In the genomic region with DNA sequence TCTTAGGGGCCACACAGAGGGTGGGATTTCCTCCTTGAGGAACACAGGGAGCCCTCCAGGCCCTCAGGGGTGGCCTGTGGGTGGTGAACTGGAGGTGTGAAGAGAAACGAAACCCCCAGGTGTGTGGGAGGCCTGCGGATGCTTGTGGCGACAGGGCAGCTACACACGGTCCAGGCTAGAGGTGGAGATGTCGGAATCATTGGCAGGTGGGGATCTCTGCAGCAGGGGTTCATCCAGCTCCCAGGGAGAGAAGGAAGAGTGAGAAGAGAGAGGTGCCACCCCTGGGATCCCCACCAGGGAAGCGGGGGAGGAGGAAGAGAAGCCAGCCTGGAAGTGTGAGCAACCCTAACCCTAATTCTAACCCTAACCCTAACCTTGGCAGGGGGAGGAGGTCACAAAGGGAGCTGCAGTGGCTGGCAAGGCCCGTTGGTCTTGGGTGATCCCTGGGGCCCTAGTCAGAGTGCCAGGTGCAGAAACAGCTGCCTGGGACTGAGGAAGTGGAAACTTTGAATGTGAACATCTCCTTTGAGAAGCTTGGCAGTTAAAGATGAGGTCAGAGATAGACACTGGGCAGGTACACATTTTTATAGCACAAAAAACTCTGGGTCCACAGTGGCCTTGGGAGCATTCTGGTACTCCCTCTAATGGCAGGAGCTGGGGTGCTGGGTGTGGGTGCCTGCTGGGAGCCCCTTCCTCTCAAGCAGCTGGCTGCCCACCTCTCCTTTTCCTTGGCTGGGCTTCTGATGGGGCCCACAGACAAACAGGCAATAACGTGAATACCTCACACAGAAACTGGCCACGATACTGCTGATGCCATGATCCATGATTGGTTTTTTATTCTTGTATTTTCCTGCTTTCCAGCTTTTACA, we compare ENCODE assay signal across 1 cellular context.
TF ChIP-seq lines count a peak whose summit lies in the region.

No MANE protein-coding gene starts in this region.

TF ChIP-seq in WTC11, 78 proteins besides CTCF, POLR2A, EP300 and RAD21 (continued from another document):
- TF ChIP-seq, protein P1, sequence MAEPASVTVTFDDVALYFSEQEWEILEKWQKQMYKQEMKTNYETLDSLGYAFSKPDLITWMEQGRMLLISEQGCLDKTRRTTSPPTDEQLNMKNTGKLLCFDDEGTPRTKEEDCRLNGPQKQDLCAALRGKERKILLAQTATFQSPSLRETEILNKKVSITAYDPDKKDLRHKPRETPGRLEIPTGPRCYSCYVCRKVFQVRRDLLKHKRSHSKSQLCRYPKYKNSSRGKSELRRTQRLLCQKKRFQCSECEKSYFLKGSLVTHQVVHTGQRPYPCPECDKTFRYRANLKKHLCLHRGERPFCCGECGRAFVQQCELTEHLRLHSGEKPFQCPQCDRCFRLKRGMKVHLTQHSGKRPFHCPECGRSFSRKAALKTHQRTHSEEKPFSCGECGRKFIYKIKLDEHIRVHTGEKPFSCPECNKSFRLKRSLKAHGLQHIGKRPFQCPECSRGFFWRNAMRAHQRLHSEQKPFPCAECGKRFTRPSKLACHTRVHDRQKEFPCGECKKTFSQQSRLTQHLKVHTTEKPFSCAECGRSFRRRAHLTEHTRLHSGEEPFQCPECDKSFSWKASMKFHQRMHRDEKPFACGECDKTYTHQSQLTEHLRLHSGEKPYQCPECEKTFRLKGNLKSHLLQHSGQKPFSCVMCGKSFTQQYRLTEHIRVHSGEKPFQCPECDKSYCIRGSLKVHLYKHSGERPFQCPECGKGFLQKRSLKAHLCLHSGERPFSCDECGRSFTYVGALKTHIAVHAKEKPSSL (CRISPR knock-in tag; conservative IDR thresholded peaks at IDR 0.05) = no peak
- TF ChIP-seq ELF4 (CRISPR knock-in tag; IDR thresholded peaks at IDR 0.05; ENCODE audit: low read depth) = no peak
- TF ChIP-seq, protein P2, sequence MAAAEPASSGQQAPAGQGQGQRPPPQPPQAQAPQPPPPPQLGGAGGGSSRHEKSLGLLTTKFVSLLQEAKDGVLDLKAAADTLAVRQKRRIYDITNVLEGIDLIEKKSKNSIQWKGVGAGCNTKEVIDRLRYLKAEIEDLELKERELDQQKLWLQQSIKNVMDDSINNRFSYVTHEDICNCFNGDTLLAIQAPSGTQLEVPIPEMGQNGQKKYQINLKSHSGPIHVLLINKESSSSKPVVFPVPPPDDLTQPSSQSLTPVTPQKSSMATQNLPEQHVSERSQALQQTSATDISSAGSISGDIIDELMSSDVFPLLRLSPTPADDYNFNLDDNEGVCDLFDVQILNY (CRISPR knock-in tag; IDR thresholded peaks at IDR 0.05) = no peak
- TF ChIP-seq HMGA2 (CRISPR knock-in tag; IDR thresholded peaks at IDR 0.05) = no peak
- TF ChIP-seq, protein P3, sequence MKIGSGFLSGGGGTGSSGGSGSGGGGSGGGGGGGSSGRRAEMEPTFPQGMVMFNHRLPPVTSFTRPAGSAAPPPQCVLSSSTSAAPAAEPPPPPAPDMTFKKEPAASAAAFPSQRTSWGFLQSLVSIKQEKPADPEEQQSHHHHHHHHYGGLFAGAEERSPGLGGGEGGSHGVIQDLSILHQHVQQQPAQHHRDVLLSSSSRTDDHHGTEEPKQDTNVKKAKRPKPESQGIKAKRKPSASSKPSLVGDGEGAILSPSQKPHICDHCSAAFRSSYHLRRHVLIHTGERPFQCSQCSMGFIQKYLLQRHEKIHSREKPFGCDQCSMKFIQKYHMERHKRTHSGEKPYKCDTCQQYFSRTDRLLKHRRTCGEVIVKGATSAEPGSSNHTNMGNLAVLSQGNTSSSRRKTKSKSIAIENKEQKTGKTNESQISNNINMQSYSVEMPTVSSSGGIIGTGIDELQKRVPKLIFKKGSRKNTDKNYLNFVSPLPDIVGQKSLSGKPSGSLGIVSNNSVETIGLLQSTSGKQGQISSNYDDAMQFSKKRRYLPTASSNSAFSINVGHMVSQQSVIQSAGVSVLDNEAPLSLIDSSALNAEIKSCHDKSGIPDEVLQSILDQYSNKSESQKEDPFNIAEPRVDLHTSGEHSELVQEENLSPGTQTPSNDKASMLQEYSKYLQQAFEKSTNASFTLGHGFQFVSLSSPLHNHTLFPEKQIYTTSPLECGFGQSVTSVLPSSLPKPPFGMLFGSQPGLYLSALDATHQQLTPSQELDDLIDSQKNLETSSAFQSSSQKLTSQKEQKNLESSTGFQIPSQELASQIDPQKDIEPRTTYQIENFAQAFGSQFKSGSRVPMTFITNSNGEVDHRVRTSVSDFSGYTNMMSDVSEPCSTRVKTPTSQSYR (CRISPR knock-in tag; IDR thresholded peaks at IDR 0.05) = no peak
- TF ChIP-seq, protein P4, sequence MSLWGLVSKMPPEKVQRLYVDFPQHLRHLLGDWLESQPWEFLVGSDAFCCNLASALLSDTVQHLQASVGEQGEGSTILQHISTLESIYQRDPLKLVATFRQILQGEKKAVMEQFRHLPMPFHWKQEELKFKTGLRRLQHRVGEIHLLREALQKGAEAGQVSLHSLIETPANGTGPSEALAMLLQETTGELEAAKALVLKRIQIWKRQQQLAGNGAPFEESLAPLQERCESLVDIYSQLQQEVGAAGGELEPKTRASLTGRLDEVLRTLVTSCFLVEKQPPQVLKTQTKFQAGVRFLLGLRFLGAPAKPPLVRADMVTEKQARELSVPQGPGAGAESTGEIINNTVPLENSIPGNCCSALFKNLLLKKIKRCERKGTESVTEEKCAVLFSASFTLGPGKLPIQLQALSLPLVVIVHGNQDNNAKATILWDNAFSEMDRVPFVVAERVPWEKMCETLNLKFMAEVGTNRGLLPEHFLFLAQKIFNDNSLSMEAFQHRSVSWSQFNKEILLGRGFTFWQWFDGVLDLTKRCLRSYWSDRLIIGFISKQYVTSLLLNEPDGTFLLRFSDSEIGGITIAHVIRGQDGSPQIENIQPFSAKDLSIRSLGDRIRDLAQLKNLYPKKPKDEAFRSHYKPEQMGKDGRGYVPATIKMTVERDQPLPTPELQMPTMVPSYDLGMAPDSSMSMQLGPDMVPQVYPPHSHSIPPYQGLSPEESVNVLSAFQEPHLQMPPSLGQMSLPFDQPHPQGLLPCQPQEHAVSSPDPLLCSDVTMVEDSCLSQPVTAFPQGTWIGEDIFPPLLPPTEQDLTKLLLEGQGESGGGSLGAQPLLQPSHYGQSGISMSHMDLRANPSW (CRISPR knock-in tag; conservative IDR thresholded peaks at IDR 0.05; ENCODE audit: low read depth) = no peak
- no peak for TF ChIP-seq TEAD4 (CRISPR knock-in tag; IDR thresholded peaks at IDR 0.05)
- TF ChIP-seq, protein P5, sequence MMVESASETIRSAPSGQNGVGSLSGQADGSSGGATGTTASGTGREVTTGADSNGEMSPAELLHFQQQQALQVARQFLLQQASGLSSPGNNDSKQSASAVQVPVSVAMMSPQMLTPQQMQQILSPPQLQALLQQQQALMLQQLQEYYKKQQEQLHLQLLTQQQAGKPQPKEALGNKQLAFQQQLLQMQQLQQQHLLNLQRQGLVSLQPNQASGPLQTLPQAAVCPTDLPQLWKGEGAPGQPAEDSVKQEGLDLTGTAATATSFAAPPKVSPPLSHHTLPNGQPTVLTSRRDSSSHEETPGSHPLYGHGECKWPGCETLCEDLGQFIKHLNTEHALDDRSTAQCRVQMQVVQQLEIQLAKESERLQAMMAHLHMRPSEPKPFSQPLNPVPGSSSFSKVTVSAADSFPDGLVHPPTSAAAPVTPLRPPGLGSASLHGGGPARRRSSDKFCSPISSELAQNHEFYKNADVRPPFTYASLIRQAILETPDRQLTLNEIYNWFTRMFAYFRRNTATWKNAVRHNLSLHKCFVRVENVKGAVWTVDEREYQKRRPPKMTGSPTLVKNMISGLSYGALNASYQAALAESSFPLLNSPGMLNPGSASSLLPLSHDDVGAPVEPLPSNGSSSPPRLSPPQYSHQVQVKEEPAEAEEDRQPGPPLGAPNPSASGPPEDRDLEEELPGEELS (CRISPR knock-in tag; IDR thresholded peaks at IDR 0.05) = no peak
- no peak for TF ChIP-seq ZNF219 (CRISPR knock-in tag; IDR thresholded peaks at IDR 0.05; ENCODE audit: borderline replicate concordance)
- TF ChIP-seq NR1H2 (CRISPR knock-in tag; IDR thresholded peaks at IDR 0.05) = no peak
- no peak for TF ChIP-seq ZNF317 (CRISPR knock-in tag; IDR thresholded peaks at IDR 0.05; ENCODE audit: borderline replicate concordance, low read depth)
- no peak for TF ChIP-seq FOXK1 (CRISPR knock-in tag; IDR thresholded peaks at IDR 0.05)
- no peak for TF ChIP-seq NFYB (CRISPR knock-in tag; conservative IDR thresholded peaks at IDR 0.05; ENCODE audit: low read depth)
- TF ChIP-seq CBFB (CRISPR knock-in tag; IDR thresholded peaks at IDR 0.05; ENCODE audit: low read depth) = no peak
- TF ChIP-seq ZBTB21 (CRISPR knock-in tag; IDR thresholded peaks at IDR 0.05; ENCODE audit: borderline replicate concordance) = no peak
- TF ChIP-seq, protein P6, sequence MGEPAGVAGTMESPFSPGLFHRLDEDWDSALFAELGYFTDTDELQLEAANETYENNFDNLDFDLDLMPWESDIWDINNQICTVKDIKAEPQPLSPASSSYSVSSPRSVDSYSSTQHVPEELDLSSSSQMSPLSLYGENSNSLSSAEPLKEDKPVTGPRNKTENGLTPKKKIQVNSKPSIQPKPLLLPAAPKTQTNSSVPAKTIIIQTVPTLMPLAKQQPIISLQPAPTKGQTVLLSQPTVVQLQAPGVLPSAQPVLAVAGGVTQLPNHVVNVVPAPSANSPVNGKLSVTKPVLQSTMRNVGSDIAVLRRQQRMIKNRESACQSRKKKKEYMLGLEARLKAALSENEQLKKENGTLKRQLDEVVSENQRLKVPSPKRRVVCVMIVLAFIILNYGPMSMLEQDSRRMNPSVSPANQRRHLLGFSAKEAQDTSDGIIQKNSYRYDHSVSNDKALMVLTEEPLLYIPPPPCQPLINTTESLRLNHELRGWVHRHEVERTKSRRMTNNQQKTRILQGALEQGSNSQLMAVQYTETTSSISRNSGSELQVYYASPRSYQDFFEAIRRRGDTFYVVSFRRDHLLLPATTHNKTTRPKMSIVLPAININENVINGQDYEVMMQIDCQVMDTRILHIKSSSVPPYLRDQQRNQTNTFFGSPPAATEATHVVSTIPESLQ (CRISPR knock-in tag; IDR thresholded peaks at IDR 0.05) = no peak
TF ChIP-seq in WTC11: peak in this region for 0.
